26 cellular contexts compared by ENCODE assay signal in genomic region chr11:37422511-37422910, GRCh38.
"Had no signal": no experiment of that assay in that cellular context is flagged by ENCODE, and none has a peak within 500 bp of the region (broad histone marks: within the 10 kb centered on the region; RNA-seq: fewer than 3 reads in every experiment).

No MANE protein-coding gene starts in this region.

- DNase-seq: hypothalamus; immature natural killer cell; kidney; left ventricle myocardium inferior; midbrain; mucosa of descending colon; naive thymus-derived CD4-positive, alpha-beta T cell; ovary; right lobe of liver; stimulated activated CD4-positive, alpha-beta T cell treated with anti-CD3 and anti-CD28 coated beads, Interleukin-12 subunit alpha, Interleukin-12 subunit beta, amount 100 ng/mL, for 4 hours; stimulated activated CD4-positive, alpha-beta T cell treated with anti-CD3 and anti-CD28 coated beads, Interleukin-15, amount 100 ng/mL, for 24 hours; stimulated activated CD4-positive, alpha-beta T cell treated with anti-CD3 and anti-CD28 coated beads, Interleukin-2, amount 100 ng/mL, for 24 hours; stimulated activated CD4-positive, alpha-beta T cell treated with anti-CD3 and anti-CD28 coated beads, Interleukin-4, amount 100 ng/mL, for 24 hours; stimulated activated naive CD4-positive, alpha-beta T cell; tibial artery; trophoblast cell; upper lobe of right lung had no signal

- H3K4me1 ChIP-seq: left ventricle myocardium inferior, right atrium auricular region, right lobe of liver, suprapubic skin, tibial artery, upper lobe of right lung had no signal

- ATAC-seq: mucosa of descending colon; naive thymus-derived CD4-positive, alpha-beta T cell; natural killer cell treated with Interleukin-12 subunit alpha and Interleukin-12 subunit beta and Interleukin-15 and Interleukin-18, amount 100 ng/mL, for 72 hours; right lobe of liver; stimulated activated effector memory CD8-positive, alpha-beta T cell treated with anti-CD3 and anti-CD28 coated beads, Interleukin-12 subunit alpha, Interleukin-12 subunit beta, amount 100 ng/mL, for 72 hours; upper lobe of right lung had no signal

- H3K27me3 Mint-ChIP-seq: memory B cell; naive thymus-derived CD4-positive, alpha-beta T cell; natural killer cell treated with Interleukin-12 subunit alpha and Interleukin-12 subunit beta and Interleukin-15 and Interleukin-18, amount 100 ng/mL, for 72 hours; progenitor cell of endocrine pancreas; stimulated activated naive CD8-positive, alpha-beta T cell treated with anti-CD3 and anti-CD28 coated beads, Interleukin-15, Interleukin-2, amounts not matched to agents 100 ng/mL and 50 ng/mL, for 24 hours had no signal

- H3K36me3 ChIP-seq: left ventricle myocardium inferior, ovary, right atrium auricular region, right lobe of liver, suprapubic skin, thoracic aorta, tibial artery, upper lobe of right lung had no signal

- H3K4me3 ChIP-seq: left ventricle myocardium inferior, lung, mucosa of descending colon, ovary, right atrium auricular region, right lobe of liver, suprapubic skin, thoracic aorta, tibial artery, upper lobe of right lung had no signal

- H3K4me3 Mint-ChIP-seq: immature natural killer cell; memory B cell; naive thymus-derived CD4-positive, alpha-beta T cell; natural killer cell treated with Interleukin-12 subunit alpha and Interleukin-12 subunit beta and Interleukin-15 and Interleukin-18, amount 100 ng/mL, for 72 hours; stimulated activated effector memory CD8-positive, alpha-beta T cell treated with anti-CD3 and anti-CD28 coated beads, Interleukin-12 subunit alpha, Interleukin-12 subunit beta, amount 100 ng/mL, for 72 hours; stimulated activated naive CD8-positive, alpha-beta T cell treated with anti-CD3 and anti-CD28 coated beads, Interleukin-15, Interleukin-2, amounts not matched to agents 100 ng/mL and 50 ng/mL, for 24 hours had no signal

- H3K27ac Mint-ChIP-seq: immature natural killer cell; memory B cell; naive thymus-derived CD4-positive, alpha-beta T cell; natural killer cell treated with Interleukin-12 subunit alpha and Interleukin-12 subunit beta and Interleukin-15 and Interleukin-18, amount 100 ng/mL, for 72 hours; progenitor cell of endocrine pancreas; stimulated activated effector memory CD8-positive, alpha-beta T cell treated with anti-CD3 and anti-CD28 coated beads, Interleukin-12 subunit alpha, Interleukin-12 subunit beta, amount 100 ng/mL, for 72 hours; stimulated activated naive CD8-positive, alpha-beta T cell treated with anti-CD3 and anti-CD28 coated beads, Interleukin-15, Interleukin-2, amounts not matched to agents 100 ng/mL and 50 ng/mL, for 24 hours had no signal

- H3K27me3 ChIP-seq: ovary, right atrium auricular region, right lobe of liver, suprapubic skin, tibial artery, upper lobe of right lung had no signal

- H3K27ac ChIP-seq: left ventricle myocardium inferior, ovary, right atrium auricular region, right lobe of liver, suprapubic skin, thoracic aorta, tibial artery, upper lobe of right lung had no signal

- H3K36me3 Mint-ChIP-seq: memory B cell; natural killer cell treated with Interleukin-12 subunit alpha and Interleukin-12 subunit beta and Interleukin-15 and Interleukin-18, amount 100 ng/mL, for 72 hours; stimulated activated effector memory CD8-positive, alpha-beta T cell treated with anti-CD3 and anti-CD28 coated beads, Interleukin-12 subunit alpha, Interleukin-12 subunit beta, amount 100 ng/mL, for 72 hours had no signal

- H3K9me3 ChIP-seq: right atrium auricular region, right lobe of liver, suprapubic skin, thoracic aorta, tibial artery, upper lobe of right lung had no signal

- H3K4me1 Mint-ChIP-seq: memory B cell; naive thymus-derived CD4-positive, alpha-beta T cell; stimulated activated effector memory CD8-positive, alpha-beta T cell treated with anti-CD3 and anti-CD28 coated beads, Interleukin-12 subunit alpha, Interleukin-12 subunit beta, amount 100 ng/mL, for 72 hours had no signal
